ENCODE assay signal across 14 cellular contexts in the genomic region with DNA sequence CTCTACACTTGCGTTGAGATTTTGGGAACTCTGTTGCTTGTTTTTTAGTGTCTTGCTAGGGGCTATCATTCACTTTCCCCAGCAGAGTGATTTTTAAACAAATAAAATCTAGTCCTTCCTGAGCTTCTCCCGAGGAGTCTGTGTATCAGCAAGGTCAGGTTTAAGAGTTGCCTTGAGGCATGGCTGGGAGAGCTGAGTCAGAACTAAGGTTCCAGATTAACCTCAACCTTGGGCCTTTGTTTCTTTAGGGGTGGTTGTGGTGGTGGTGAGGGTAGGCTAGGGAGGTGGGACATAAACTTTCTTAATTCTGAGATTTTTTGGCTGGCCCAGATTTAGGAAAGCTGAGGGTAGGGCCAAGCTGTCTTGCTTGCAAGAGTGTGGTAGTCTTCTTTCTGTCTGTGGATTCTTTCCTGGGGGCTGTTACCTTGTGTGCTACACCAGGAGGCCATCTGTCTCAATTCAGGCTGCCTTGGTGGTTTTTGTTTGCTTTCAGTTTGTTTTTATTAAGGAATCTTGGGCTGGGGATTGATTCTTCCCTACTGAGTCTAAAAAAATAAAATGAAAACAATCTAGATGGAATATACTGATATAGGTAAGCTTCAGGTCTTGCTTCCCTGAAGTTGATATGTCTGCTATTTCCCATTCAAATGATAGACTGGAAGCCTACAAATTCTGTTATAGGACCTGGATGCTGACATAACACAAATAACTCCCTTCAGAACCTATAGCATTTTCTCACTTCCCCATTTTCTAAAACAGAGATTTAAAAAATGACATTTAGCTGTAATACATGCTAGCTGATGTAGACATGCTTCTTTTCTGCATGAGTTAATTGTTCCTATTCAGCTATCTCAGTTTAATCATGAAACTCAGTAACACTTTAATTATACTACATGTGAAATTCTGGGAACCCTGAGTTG. TPM values are rescaled to one million over a fixed set of nuclear protein-coding genes. Genes with fewer than 3 reads are reported as not detected.
DNase-seq lines count a peak whose midpoint lies in the region; ATAC-seq lines count a peak whose summit lies in the region.
"Had no signal": no experiment of that assay in that cellular context is flagged by ENCODE, and none has a peak within 500 bp of the region (broad histone marks: within the 10 kb centered on the region; RNA-seq: fewer than 3 reads in every experiment).

No MANE protein-coding gene starts in this region.

- H3K36me3 Mint-ChIP-seq in stimulated activated naive B cell treated with anti-CD40 and anti-IgM and Interleukin-4, amounts not matched to agents 10 μg/mL and 1 μg/mL and 100 μg/mL, for 72 hours, result no peaks in the 10 kb centered on the region
- H3K36me3 Mint-ChIP-seq in activated T-cell treated with anti-CD3 and anti-CD28 coated beads, Interleukin-2, amount 50 U/mL, for 72 hours (ENCODE audit: insufficient read depth in 2 of 2), result no peaks in the 10 kb centered on the region

- peak; percentile 59 for ATAC-seq in HG02623 (IDR thresholded peaks at IDR 0.05; ENCODE audit: unreplicated experiment)
- ATAC-seq in HG03520 (IDR thresholded peaks at IDR 0.05; ENCODE audit: unreplicated experiment), result peak; percentile 73
- ATAC-seq in stimulated activated naive B cell treated with anti-CD40 and anti-IgM and Interleukin-4, amounts not matched to agents 10 μg/mL and 1 μg/mL and 100 μg/mL, for 72 hours (replicated peaks), result peak; percentile 76 to 83
- ATAC-seq in activated T-cell treated with anti-CD3 and anti-CD28 coated beads, Interleukin-2, amount 50 U/mL, for 72 hours (replicated peaks in 1 of 2), result no peak

- peaks cover 10 to 11% of the 10 kb centered on the region in 2 donors for H3K27me3 Mint-ChIP-seq in stimulated activated naive B cell treated with anti-CD40 and anti-IgM and Interleukin-4, amounts not matched to agents 10 μg/mL and 1 μg/mL and 100 μg/mL, for 72 hours
- H3K27me3 Mint-ChIP-seq in activated T-cell treated with anti-CD3 and anti-CD28 coated beads, Interleukin-2, amount 50 U/mL, for 72 hours (ENCODE audit: low read depth), result peaks cover 11% of the 10 kb centered on the region

- H3K4me3 Mint-ChIP-seq in stimulated activated naive B cell treated with anti-CD40 and anti-IgM and Interleukin-4, amounts not matched to agents 10 μg/mL and 1 μg/mL and 100 μg/mL, for 72 hours, result no peak overlapping the region
- H3K4me3 Mint-ChIP-seq in activated T-cell treated with anti-CD3 and anti-CD28 coated beads, Interleukin-2, amount 50 U/mL, for 72 hours, result no peak overlapping the region

- peak; percentile 2 for DNase-seq in SKM-1 treated with dmso at 0.1 percent for 144 hours (lab: John Stamatoyannopoulos, UW; ENCODE audit: unreplicated experiment)
- no peak for DNase-seq in SKM-1 (lab: John Stamatoyannopoulos, UW; ENCODE audit: unreplicated experiment)
- no peak for DNase-seq in stimulated activated naive B cell treated with anti-CD40 and anti-IgM and Interleukin-4, amounts not matched to agents 10 μg/mL and 1 μg/mL and 100 μg/mL, for 72 hours
- DNase-seq in activated naive CD4-positive, alpha-beta T cell (lab: John Stamatoyannopoulos, UW), result no peak
- no peak for DNase-seq in activated CD4-positive, CD25-positive, alpha-beta regulatory T cell treated with anti-CD3 and anti-CD28 coated beads, Interleukin-2, amount 50 U/mL, for 72 hours
- DNase-seq in activated T-cell treated with anti-CD3 and anti-CD28 coated beads, Interleukin-2, amount 50 U/mL, for 72 hours, result no peak
- DNase-seq: 8988T, esophagus squamous epithelium, GDM1, NCI-H1694 had no signal

- H3K9me3 Mint-ChIP-seq in stimulated activated naive B cell treated with anti-CD40 and anti-IgM and Interleukin-4, amounts not matched to agents 10 μg/mL and 1 μg/mL and 100 μg/mL, for 72 hours, result no peaks in the 10 kb centered on the region
- peaks cover 0 to 2% of the 10 kb centered on the region in 2 donors for H3K9me3 Mint-ChIP-seq in activated T-cell treated with anti-CD3 and anti-CD28 coated beads, Interleukin-2, amount 50 U/mL, for 72 hours

- H3K27ac Mint-ChIP-seq in stimulated activated naive B cell treated with anti-CD40 and anti-IgM and Interleukin-4, amounts not matched to agents 10 μg/mL and 1 μg/mL and 100 μg/mL, for 72 hours, result peak overlapping the region; percentile 44
- no peak overlapping the region for H3K27ac Mint-ChIP-seq in activated T-cell treated with anti-CD3 and anti-CD28 coated beads, Interleukin-2, amount 50 U/mL, for 72 hours

- H3K4me1 Mint-ChIP-seq in stimulated activated naive B cell treated with anti-CD40 and anti-IgM and Interleukin-4, amounts not matched to agents 10 μg/mL and 1 μg/mL and 100 μg/mL, for 72 hours, result peaks cover 11 to 25% of the 10 kb centered on the region in 2 donors
- H3K4me1 Mint-ChIP-seq in activated T-cell treated with anti-CD3 and anti-CD28 coated beads, Interleukin-2, amount 50 U/mL, for 72 hours (ENCODE audit: low read depth), result peaks cover 6% of the 10 kb centered on the region

RNA-seq across cellular contexts. Expression of gene LHCGR, which starts 5.4 kb away (rescaled TPM):
- total RNA-seq in activated T-cell treated with anti-CD3 and anti-CD28 coated beads, Interleukin-2, amount 50 U/mL, for 72 hours, result not detected
- total RNA-seq: astrocyte, osteoblast had no signal

Comparison
In these comparisons a context has a peak if more than half of its experiments do, and no peak if none do; other contexts are left out.
1. ATAC-seq: peak in HG02623 (single experiment), HG03520 (single experiment) and stimulated activated naive B cell treated with anti-CD40 and anti-IgM and Interleukin-4, amounts not matched to agents 10 μg/mL and 1 μg/mL and 100 μg/mL, for 72 hours (2 of 2); none in activated T-cell treated with anti-CD3 and anti-CD28 coated beads, Interleukin-2, amount 50 U/mL, for 72 hours (0 of 2).